ENCODE assay signal across 25 cellular contexts in the genomic region with DNA sequence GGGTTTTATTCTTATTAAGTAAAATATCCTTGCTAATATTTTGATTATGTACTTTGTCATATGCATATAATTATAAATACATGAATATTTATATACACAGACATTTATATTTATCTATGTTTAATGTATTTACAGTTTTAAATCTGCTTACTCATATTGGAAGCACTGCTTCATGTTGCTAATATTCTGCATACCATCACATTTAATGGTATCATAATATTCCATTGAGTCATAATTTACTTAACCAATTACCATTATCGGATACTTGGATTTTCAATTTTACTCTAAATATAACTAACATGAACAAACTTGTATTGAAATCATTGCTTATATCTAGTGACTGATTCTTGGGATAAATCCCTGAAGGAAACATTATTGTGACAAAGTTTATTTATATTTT.
DNase-seq lines count a peak whose midpoint lies in the region; ATAC-seq, FAIRE-seq and TF ChIP-seq lines count a peak whose summit lies in the region.
"Had no signal": no experiment of that assay in that cellular context is flagged by ENCODE, and none has a peak within 500 bp of the region (broad histone marks: within the 10 kb centered on the region; RNA-seq: fewer than 3 reads in every experiment).

No MANE protein-coding gene starts in this region.

- H3K9me3 Mint-ChIP-seq in activated T-cell treated with anti-CD3 and anti-CD28 coated beads, Interleukin-2, amount 50 U/mL, for 72 hours, result peaks cover 0 to 5% of the 10 kb centered on the region in 2 donors
- H3K9me3 Mint-ChIP-seq: CD4-positive, alpha-beta T cell; IgD-negative memory B cell had no signal

- no peaks in the 10 kb centered on the region for H3K36me3 Mint-ChIP-seq in activated T-cell treated with anti-CD3 and anti-CD28 coated beads, Interleukin-2, amount 50 U/mL, for 72 hours (ENCODE audit: insufficient read depth in 2 of 2)

- no peaks in the 10 kb centered on the region for H3K27me3 ChIP-seq in GM23248 (replicated peaks; ENCODE audit: insufficient read depth)
- H3K27me3 ChIP-seq: BLaER1 treated with 17β-estradiol and CSF1 and Interleukin-3, amounts not matched to agents 10 nM and 100 nM had no signal

- POLR2A ChIA-PET in RWPE1 (lab: Yijun Ruan, JAX; ENCODE audit: low non-redundant PET), result no interaction called here

- no peak for FAIRE-seq in GM12892 (lab: Jason Lieb, UNC)
- FAIRE-seq: A204.1, D721Med, H54 had no signal

- TF ChIP-seq POLR2A in GM12892 (IDR thresholded peaks at IDR 0.05; ENCODE audit: low read depth, low read length), result no peak

- H3F3A ChIP-seq in GM23248 (ENCODE audit: insufficient read depth), result peaks cover 33% of the 10 kb centered on the region

- H3K27ac Mint-ChIP-seq in activated T-cell treated with anti-CD3 and anti-CD28 coated beads, Interleukin-2, amount 50 U/mL, for 72 hours, result no peak overlapping the region
- H3K27ac Mint-ChIP-seq: CD4-positive, alpha-beta T cell; IgD-negative memory B cell had no signal

- no peaks in the 10 kb centered on the region for H4K20me1 ChIP-seq in GM23248 (ENCODE audit: insufficient read depth)
- H4K20me1 ChIP-seq: BLaER1 treated with 17β-estradiol and CSF1 and Interleukin-3, amounts not matched to agents 10 nM and 100 nM had no signal

- H3K4me1 Mint-ChIP-seq in activated T-cell treated with anti-CD3 and anti-CD28 coated beads, Interleukin-2, amount 50 U/mL, for 72 hours (ENCODE audit: low read depth), result no peaks in the 10 kb centered on the region
- H3K4me1 Mint-ChIP-seq: IgD-negative memory B cell had no signal

- peak; percentile 49 for DNase-seq in EH (ENCODE audit: low read depth)
- peak; percentile 49 for DNase-seq in GM23248
- peak; percentile 7 for DNase-seq in RWPE1 (ENCODE audit: low spot score)
- DNase-seq in epithelial cell of esophagus (ENCODE audit: low read depth), result peak; percentile 35
- DNase-seq in stimulated activated naive CD4-positive, alpha-beta T cell treated with Interleukin-2 at 50 U/mL for 16 hours (lab: John Stamatoyannopoulos, UW), result no peak
- no peak for DNase-seq in activated T-cell treated with anti-CD3 and anti-CD28 coated beads, Interleukin-2, amount 50 U/mL, for 72 hours
- no peak for DNase-seq in GM12892 (ENCODE audit: insufficient read length)
- DNase-seq: AML-193; CD4-positive, alpha-beta T cell; DMS53; MM.1S; NCI-H2029; NCI-H446; NCI-H524 treated with DMSO at 0.1 percent for 48 hours; NCI-H774; PC-9; RPMI8226; SHP77 treated with DMSO at 0.1 percent for 48 hours; SW 1271 had no signal

- ATAC-seq in activated T-cell treated with anti-CD3 and anti-CD28 coated beads, Interleukin-2, amount 50 U/mL, for 72 hours (replicated peaks in 1 of 2), result no peak

- H3K4me2 ChIP-seq in GM23248 (ENCODE audit: unreplicated experiment), result peak overlapping the region; percentile 54
- H3K4me2 ChIP-seq: KMS-11, PC-9 had no signal

- H3K9me3 ChIP-seq in GM23248 (ENCODE audit: low read depth), result no peaks in the 10 kb centered on the region
- H3K9me3 ChIP-seq: BLaER1 treated with 17β-estradiol and CSF1 and Interleukin-3, amounts not matched to agents 10 nM and 100 nM had no signal

- peaks cover 54% of the 10 kb centered on the region for H3K4me1 ChIP-seq in GM23248 (ENCODE audit: insufficient read depth)

- H3K27ac ChIP-seq in GM23248 (no peak overlapping the region), RWPE1 (no peak overlapping the region)
- H3K27ac ChIP-seq: BLaER1 treated with 17β-estradiol and CSF1 and Interleukin-3, amounts not matched to agents 10 nM and 100 nM; KMS-11; PC-9 had no signal

- TF ChIP-seq CTCF in RWPE1 (conservative IDR thresholded peaks at IDR 0.05; ENCODE audit: low read depth), result no peak
- no peak for TF ChIP-seq CTCF in epithelial cell of esophagus (IDR thresholded peaks at IDR 0.05; ENCODE audit: insufficient read depth, low read depth, low read length, missing control alignments)

- H3K79me2 ChIP-seq in GM23248 (ENCODE audit: insufficient read depth), result no peaks in the 10 kb centered on the region

- in situ Hi-C loops in GM23248 (cut with MboI), result no loop called here

- H3K36me3 ChIP-seq in GM23248 (ENCODE audit: low read depth), result no peaks in the 10 kb centered on the region
- H3K36me3 ChIP-seq: BLaER1 treated with 17β-estradiol and CSF1 and Interleukin-3, amounts not matched to agents 10 nM and 100 nM had no signal

- CTCF ChIA-PET in RWPE1 (lab: Yijun Ruan, JAX), result no interaction called here

- 3 to 4% methylated on average over 1 of the region's 1 CpG for WGBS in GM23248 (ENCODE audit: low coverage in 1 of 2, low lambda C conversion rate in 2 of 2, missing lambda C conversion rate in 2 of 2), 2 experiments

- no peaks in the 10 kb centered on the region for H3K27me3 Mint-ChIP-seq in activated T-cell treated with anti-CD3 and anti-CD28 coated beads, Interleukin-2, amount 50 U/mL, for 72 hours (ENCODE audit: low read depth)
- H3K27me3 Mint-ChIP-seq: CD4-positive, alpha-beta T cell; IgD-negative memory B cell had no signal

- H3K4me3 ChIP-seq in GM23248 (no peak overlapping the region), epithelial cell of esophagus (ENCODE audit: low read length) (no peak overlapping the region)
- H3K4me3 ChIP-seq: BLaER1 treated with 17β-estradiol and CSF1 and Interleukin-3, amounts not matched to agents 10 nM and 100 nM; PC-9 had no signal

- H2AFZ ChIP-seq in GM23248, result no peak overlapping the region
- H2AFZ ChIP-seq: PC-9 had no signal

- no peaks in the 10 kb centered on the region for H3K9me2 ChIP-seq in GM23248 (ENCODE audit: insufficient read depth)

- no peak overlapping the region for H3K9ac ChIP-seq in GM23248
- H3K9ac ChIP-seq: BLaER1 treated with 17β-estradiol and CSF1 and Interleukin-3, amounts not matched to agents 10 nM and 100 nM; KMS-11 had no signal

- no peak overlapping the region for H3K4me3 Mint-ChIP-seq in activated T-cell treated with anti-CD3 and anti-CD28 coated beads, Interleukin-2, amount 50 U/mL, for 72 hours
- H3K4me3 Mint-ChIP-seq: CD4-positive, alpha-beta T cell; IgD-negative memory B cell had no signal

Comparison
In these comparisons a context has a peak if more than half of its experiments do, and no peak if none do; other contexts are left out.
1. DNase-seq: peak in EH (single experiment), GM23248 (single experiment), RWPE1 (single experiment) and epithelial cell of esophagus (single experiment); none in stimulated activated naive CD4-positive, alpha-beta T cell treated with Interleukin-2 at 50 U/mL for 16 hours (single experiment), activated T-cell treated with anti-CD3 and anti-CD28 coated beads, Interleukin-2, amount 50 U/mL, for 72 hours (0 of 2) and GM12892 (single experiment).